10 cellular contexts compared by ENCODE assay signal in genomic region chr10:11822809-11823121, GRCh38. TPM values are rescaled to one million over a fixed set of nuclear protein-coding genes. Genes with fewer than 3 reads are reported as not detected.
DNase-seq lines count a peak whose midpoint lies in the region; ATAC-seq, FAIRE-seq and TF ChIP-seq lines count a peak whose summit lies in the region.
"Had no signal": no experiment of that assay in that cellular context is flagged by ENCODE, and none has a peak within 500 bp of the region (broad histone marks: within the 10 kb centered on the region; RNA-seq: fewer than 3 reads in every experiment).

No MANE protein-coding gene starts in this region.

- peaks cover 5 to 11% (median 7%) of the 10 kb centered on the region in 10 experiments; a peak in 11 of 20 replicates for H3K4me1 ChIP-seq in BLaER1 treated with 17β-estradiol and CSF1 and Interleukin-3, amounts not matched to agents 10 nM and 100 nM
- H3K4me1 ChIP-seq in Panc1 (ENCODE audit: control insufficient read depth, insufficient read depth, low read length) (0 out of 2 replicates have a peak, but pooled peaks cover 3% of the 10 kb centered on the region), esophagus squamous epithelium (peaks cover 3 to 53% (median 11%) of the 10 kb centered on the region in 3 donors), pancreas (peaks cover 0 to 10% (median 9%) of the 10 kb centered on the region in 3 donors)

- peak overlapping the region; percentile 79 to 94 (median 88) for H3K4me3 ChIP-seq in BLaER1 treated with 17β-estradiol and CSF1 and Interleukin-3, amounts not matched to agents 10 nM and 100 nM
- H3K4me3 ChIP-seq in Panc1 (ENCODE audit: low read depth in 2 of 2, low read length in 2 of 2) (peak overlapping the region; percentile 30 to 56; a peak in 3 of 4 replicates), esophagus squamous epithelium (peak overlapping the region; percentile 69 to 98 (median 88)), pancreas (peak overlapping the region; percentile 51 to 94 (median 86))

- no peak for TF ChIP-seq POLR2A in esophagus squamous epithelium (IDR thresholded peaks at IDR 0.05)

- DNase-seq in Panc1 (ENCODE audit: low read depth, low spot score) (no peak), esophagus squamous epithelium (lab: John Stamatoyannopoulos, UW) (no peak), pancreas (no peak), activated gamma-delta T cell (lab: John Stamatoyannopoulos, UW) (no peak), SKM-1 (lab: John Stamatoyannopoulos, UW; ENCODE audit: unreplicated experiment) (no peak), NCI-H748 treated with DMSO at 0.1 percent for 48 hours (lab: John Stamatoyannopoulos, UW) (no peak), glutamatergic neuron (no peak)

- peaks cover 3% of the 10 kb centered on the region for H3K9me3 Mint-ChIP-seq in glutamatergic neuron (ENCODE audit: unreplicated experiment)

- H3K27me3 ChIP-seq in BLaER1 treated with 17β-estradiol and CSF1 and Interleukin-3, amounts not matched to agents 10 nM and 100 nM, result peaks cover 25 to 46% (median 39%) of the 10 kb centered on the region in 11 experiments
- H3K27me3 ChIP-seq in Panc1 (ENCODE audit: control insufficient read depth, insufficient read depth, low read length) (peaks cover 2% of the 10 kb centered on the region; the same call in 1 of the 2 replicates), esophagus squamous epithelium (peaks cover 0 to 12% (median 0%) of the 10 kb centered on the region in 4 donors), pancreas (no peaks in the 10 kb centered on the region)

- ATAC-seq in Panc1 (no peak), pancreas (no peak)

- no TSS peak for BruUV-seq in Panc1 (replicated peaks; lab: Mats Ljungman, UMichigan)

- H3K27ac Mint-ChIP-seq in glutamatergic neuron (ENCODE audit: unreplicated experiment), result no peak overlapping the region
- H3K27ac Mint-ChIP-seq: naive B cell had no signal

- peaks cover 0 to 12% (median 0%) of the 10 kb centered on the region in 11 experiments; a peak in 3 of 22 replicates for H4K20me1 ChIP-seq in BLaER1 treated with 17β-estradiol and CSF1 and Interleukin-3, amounts not matched to agents 10 nM and 100 nM

- intact Hi-C loops in Panc1 (cut with micrococcal nuclease; ENCODE audit: unreplicated experiment) (no loop called here), esophagus squamous epithelium (cut with DNase I) (no loop called here), pancreas (cut with DNase I) (no loop called here)

- peak overlapping the region; percentile 76 to 89 (median 85); a peak in 21 of 22 replicates for H3K9ac ChIP-seq in BLaER1 treated with 17β-estradiol and CSF1 and Interleukin-3, amounts not matched to agents 10 nM and 100 nM

- no peak for FAIRE-seq in pancreas (lab: Jason Lieb, UNC)

- no peaks in the 10 kb centered on the region for H3K9me3 ChIP-seq in BLaER1 treated with 17β-estradiol and CSF1 and Interleukin-3, amounts not matched to agents 10 nM and 100 nM (replicated peaks in 1 of 11)
- no peaks in the 10 kb centered on the region for H3K9me3 ChIP-seq in Panc1 (ENCODE audit: control insufficient read depth, insufficient read depth, low read depth, low read length)
- no peaks in the 10 kb centered on the region for H3K9me3 ChIP-seq in esophagus squamous epithelium
- H3K9me3 ChIP-seq in pancreas, result no peaks in the 10 kb centered on the region

- TF ChIP-seq CTCF in Panc1 (IDR thresholded peaks at IDR 0.05), result no peak
- TF ChIP-seq CTCF in esophagus squamous epithelium (IDR thresholded peaks at IDR 0.05), result no peak
- no peak for TF ChIP-seq CTCF in pancreas (IDR thresholded peaks at IDR 0.05)
- no peak for TF ChIP-seq CTCF in glutamatergic neuron (IDR thresholded peaks at IDR 0.05; ENCODE audit: partially characterized antibody, unreplicated experiment)

- no peaks in the 10 kb centered on the region for H3K4me1 Mint-ChIP-seq in glutamatergic neuron (ENCODE audit: low read depth, unreplicated experiment)

- peak overlapping the region in 6 of 11 experiments; percentile 70 to 83 (median 76); a peak in 6 of 22 replicates for H3K27ac ChIP-seq in BLaER1 treated with 17β-estradiol and CSF1 and Interleukin-3, amounts not matched to agents 10 nM and 100 nM
- H3K27ac ChIP-seq in Panc1 (ENCODE audit: low read length), result no peak overlapping the region
- H3K27ac ChIP-seq in esophagus squamous epithelium, result peak overlapping the region in 3 of 4 donors; percentile 78 to 90 (median 87)
- peak overlapping the region; percentile 63 to 85 (median 81) for H3K27ac ChIP-seq in pancreas

- H3K4me3 Mint-ChIP-seq in glutamatergic neuron (ENCODE audit: unreplicated experiment), result no peak overlapping the region

- in situ Hi-C loops in Panc1 (cut with HindIII; ENCODE audit: low pct_unique_long_range_greater_than_20kb, low sequenced_read_pairs), result no loop called here

- peaks cover 13% of the 10 kb centered on the region for H3K36me3 Mint-ChIP-seq in glutamatergic neuron (ENCODE audit: unreplicated experiment)
- H3K36me3 Mint-ChIP-seq: naive B cell had no signal

- WGBS in esophagus squamous epithelium, 2 donors, result 69 to 74% methylated on average over 4 of the region's 8 CpGs
- WGBS in pancreas, 2 donors, result 42 to 55% methylated on average over 8 of the region's 8 CpGs

- H3K4me2 ChIP-seq in BLaER1 treated with 17β-estradiol and CSF1 and Interleukin-3, amounts not matched to agents 10 nM and 100 nM, result peak overlapping the region; percentile 78 to 99 (median 92)

- POLR2A ChIA-PET in Panc1 (lab: Charles Lee), result no interaction called here

- CTCF ChIA-PET in Panc1 (lab: Charles Lee), result no interaction called here

- peaks cover 2% of the 10 kb centered on the region for H3K27me3 Mint-ChIP-seq in glutamatergic neuron (ENCODE audit: unreplicated experiment)

- no peaks in the 10 kb centered on the region for H3K36me3 ChIP-seq in BLaER1 treated with 17β-estradiol and CSF1 and Interleukin-3, amounts not matched to agents 10 nM and 100 nM
- H3K36me3 ChIP-seq in Panc1 (ENCODE audit: control insufficient read depth, insufficient read depth, low read length) (peaks cover 4% of the 10 kb centered on the region; the same call in 1 of the 2 replicates), esophagus squamous epithelium (no peaks in the 10 kb centered on the region), pancreas (no peaks in the 10 kb centered on the region)

RNA-seq across cellular contexts. Expression of gene PROSER2, which starts 0.4 kb away (rescaled TPM):
- total RNA-seq in Panc1 (2021; ENCODE audit: unreplicated experiment) (4.1 TPM), esophagus squamous epithelium (10 to 100 TPM in 2 of 4 donors, 1 to 10 TPM in 2; 6.4 to 15.5 (median 11.1) TPM), pancreas (10 to 100 TPM in 3 of 6 donors, 1 to 10 TPM in 3; 5.7 to 21.2 (median 11.1) TPM), glutamatergic neuron (ENCODE audit: unreplicated experiment) (not detected)
- polyA plus RNA-seq in Panc1 (2012; ENCODE audit: insufficient read length), result 2.5 TPM
- polyA plus RNA-seq in pancreas, result 10 to 100 TPM in 1 of 2 donors, 1 to 10 TPM in 1; 8.1 to 12.4 TPM
- total RNA-seq: T-helper 1 cell treated with Interleukin-12 subunit alpha and Interleukin-12 subunit beta and Interleukin-4 antibody, amounts not matched to agents 30 ng/mL and 1 ng/mL, for 36 hours had no signal
